ENCODE assay signal across 1 cellular context in genomic region chr19:13962738-13963602, GRCh38.
TF ChIP-seq lines count a peak whose summit lies in the region.

No MANE protein-coding gene starts in this region.

TF ChIP-seq in H1, 55 proteins besides CTCF, POLR2A, EP300 and RAD21:
- no peak for TF ChIP-seq EGR1 (IDR thresholded peaks at IDR 0.05; ENCODE audit: borderline replicate concordance, low read depth, low read length)
- peak; percentile 45 for TF ChIP-seq POLR2AphosphoS5 (IDR thresholded peaks at IDR 0.05; ENCODE audit: low read depth, low read length)
- TF ChIP-seq KDM4A (IDR thresholded peaks at IDR 0.05; ENCODE audit: low read depth, low read length, severe bottlenecking) = peak; percentile 61
- TF ChIP-seq GABPA (IDR thresholded peaks at IDR 0.05; ENCODE audit: borderline replicate concordance, insufficient read depth, low read length) = peak; percentile 70
- no peak; the same call in 1 of the 2 replicates for TF ChIP-seq JUND (IDR thresholded peaks at IDR 0.05; ENCODE audit: low read length)
- peak; percentile 5; the same call in 1 of the 2 replicates for TF ChIP-seq PHF8 (conservative IDR thresholded peaks at IDR 0.05; ENCODE audit: low read depth, low read length)
- TF ChIP-seq CHD1 (IDR thresholded peaks at IDR 0.05; ENCODE audit: low read depth, low read length) = no peak
- peak; percentile 28; the same call in 1 of the 2 replicates for TF ChIP-seq TBP (IDR thresholded peaks at IDR 0.05; ENCODE audit: low read depth, low read length)
- peak; percentile 54 for TF ChIP-seq EZH2 (IDR thresholded peaks at IDR 0.05; ENCODE audit: low read depth, low read length, severe bottlenecking)
- 0 out of 2 replicates have a peak, but pooled peaks have one; percentile 16 for TF ChIP-seq YY1 (IDR thresholded peaks at IDR 0.05; ENCODE audit: low read depth, low read length)
